ENCODE assay signal across 17 cellular contexts in genomic region chr4:107500551-107500950, GRCh38.
A peak's percentile ranks its signal among the peaks of the same experiment; 100 is the strongest.
DNase-seq lines count a peak whose midpoint lies in the region; ATAC-seq and TF ChIP-seq lines count a peak whose summit lies in the region.
"Had no signal": no experiment of that assay in that cellular context is flagged by ENCODE, and none has a peak within 500 bp of the region (broad histone marks: within the 10 kb centered on the region; RNA-seq: fewer than 3 reads in every experiment).

No MANE protein-coding gene starts in this region.

- H3K27ac Mint-ChIP-seq in GM23338 = peak overlapping the region; percentile 76
- H3K27ac Mint-ChIP-seq: B cell; CD4-positive, CD25-positive, alpha-beta regulatory T cell; IgD-negative memory B cell had no signal

- H3K9me3 ChIP-seq in HUES64 (ENCODE audit: insufficient read depth, low read depth, low read length) = no peaks in the 10 kb centered on the region
- H3K9me3 ChIP-seq in transverse colon = no peaks in the 10 kb centered on the region
- H3K9me3 ChIP-seq: Caco-2, HAP-1 had no signal

- H4K20me1 ChIP-seq in GM23338 (replicated peaks; ENCODE audit: insufficient read depth) = no peaks in the 10 kb centered on the region
- H4K20me1 ChIP-seq: BLaER1 treated with 17β-estradiol and CSF1 and Interleukin-3, amounts not matched to agents 10 nM and 100 nM had no signal

- TF ChIP-seq EP300 in transverse colon (IDR thresholded peaks at IDR 0.05; ENCODE audit: low read depth) = no peak

- TF ChIP-seq CTCF in GM23338 (conservative IDR thresholded peaks at IDR 0.05; ENCODE audit: low read depth in 2 of 2) (no peak), transverse colon (IDR thresholded peaks at IDR 0.05) (no peak)

- TF ChIP-seq POLR2A in transverse colon (IDR thresholded peaks at IDR 0.05) = no peak

- H4K5ac ChIP-seq in mesendoderm (ENCODE audit: low read length) = no peak overlapping the region

- peaks cover 10% of the 10 kb centered on the region; the same call in 2 of the 3 replicates for H3K36me3 Mint-ChIP-seq in GM23338 (ENCODE audit: low read depth)
- H3K36me3 Mint-ChIP-seq: CD4-positive, CD25-positive, alpha-beta regulatory T cell; IgD-negative memory B cell had no signal

- no peak overlapping the region for H4K8ac ChIP-seq in mesendoderm (ENCODE audit: low read depth, low read length)

- no peak overlapping the region for H3K23ac ChIP-seq in mesendoderm (ENCODE audit: low read length)

- intact Hi-C loops in transverse colon (cut with DNase I; ENCODE audit: low total_unique reads) = no loop called here

- no peak overlapping the region; the same call in 2 of the 3 replicates for H3K4me3 Mint-ChIP-seq in GM23338
- H3K4me3 Mint-ChIP-seq: B cell; CD4-positive, CD25-positive, alpha-beta regulatory T cell; IgD-negative memory B cell had no signal

- no peak overlapping the region for H3K4me3 ChIP-seq in GM23338
- H3K4me3 ChIP-seq in HUES64 (ENCODE audit: low read length) = no peak overlapping the region
- no peak overlapping the region for H3K4me3 ChIP-seq in mesendoderm (ENCODE audit: low read length)
- no peak overlapping the region for H3K4me3 ChIP-seq in transverse colon
- H3K4me3 ChIP-seq: BLaER1 treated with 17β-estradiol and CSF1 and Interleukin-3, amounts not matched to agents 10 nM and 100 nM; HAP-1 had no signal

- peaks cover 15% of the 10 kb centered on the region for H3K9me2 ChIP-seq in GM23338 (ENCODE audit: insufficient read depth)

- no peaks in the 10 kb centered on the region for H3K27me3 ChIP-seq in GM23338 (ENCODE audit: insufficient read depth)
- no peaks in the 10 kb centered on the region for H3K27me3 ChIP-seq in HUES64 (ENCODE audit: insufficient read depth, low read length)
- no peaks in the 10 kb centered on the region for H3K27me3 ChIP-seq in mesendoderm (ENCODE audit: insufficient read depth, low read length, poor library complexity)
- no peaks in the 10 kb centered on the region for H3K27me3 ChIP-seq in transverse colon
- H3K27me3 ChIP-seq: BLaER1 treated with 17β-estradiol and CSF1 and Interleukin-3, amounts not matched to agents 10 nM and 100 nM had no signal

- H3K27ac ChIP-seq in GM23338 (ENCODE audit: low read depth) (peak overlapping the region; percentile 78), HUES64 (ENCODE audit: low read depth, low read length) (peak overlapping the region; percentile 2; the same call in 1 of the 2 replicates), mesendoderm (ENCODE audit: low read depth, low read length) (no peak overlapping the region), transverse colon (no peak overlapping the region)
- H3K27ac ChIP-seq: BLaER1 treated with 17β-estradiol and CSF1 and Interleukin-3, amounts not matched to agents 10 nM and 100 nM; HL-60 had no signal

- no peaks in the 10 kb centered on the region for H3K79me1 ChIP-seq in mesendoderm (ENCODE audit: low read length)

- peaks cover 6% of the 10 kb centered on the region; the same call in 1 of the 3 replicates for H3K9me3 Mint-ChIP-seq in GM23338

- peaks cover 4% of the 10 kb centered on the region for H3K27me3 Mint-ChIP-seq in GM23338 (ENCODE audit: insufficient read depth, low read depth, poor library complexity)

- no peaks in the 10 kb centered on the region for H3K36me3 ChIP-seq in GM23338 (ENCODE audit: insufficient read depth)
- no peaks in the 10 kb centered on the region for H3K36me3 ChIP-seq in HUES64 (ENCODE audit: insufficient read depth, low read length)
- H3K36me3 ChIP-seq in mesendoderm (ENCODE audit: control insufficient read depth, insufficient read depth, low read length) = no peaks in the 10 kb centered on the region
- no peaks in the 10 kb centered on the region for H3K36me3 ChIP-seq in transverse colon
- H3K36me3 ChIP-seq: BLaER1 treated with 17β-estradiol and CSF1 and Interleukin-3, amounts not matched to agents 10 nM and 100 nM; HAP-1 had no signal

- H2AK5ac ChIP-seq in mesendoderm (ENCODE audit: low read length) = no peak overlapping the region

- no peaks in the 10 kb centered on the region for H3F3A ChIP-seq in GM23338 (replicated peaks; ENCODE audit: low read depth)

- in situ Hi-C loops in transverse colon (cut with MboI; ENCODE audit: low pct_ligation_motif_present in 1 of 4, low pct_unique_long_range_greater_than_20kb in 1 of 4, low sequenced_read_pairs in 3 of 4) = no loop called here

- H3K4me2 ChIP-seq in GM23338 = no peak overlapping the region
- H3K4me2 ChIP-seq in mesendoderm (ENCODE audit: low read length) = no peak overlapping the region
- H3K4me2 ChIP-seq: BLaER1 treated with 17β-estradiol and CSF1 and Interleukin-3, amounts not matched to agents 10 nM and 100 nM had no signal

- DNase-seq in GM23338 (ENCODE audit: low spot score) (peak; percentile 40), mesendoderm (peak; percentile 26), transverse colon (no peak), medulla oblongata (ENCODE audit: extremely low spot score) (no peak)
- DNase-seq: Caco-2; CD4-positive, CD25-positive, alpha-beta regulatory T cell; GF-D8; GOT3; KBM-7 had no signal

- no peak overlapping the region for H3K56ac ChIP-seq in mesendoderm (ENCODE audit: low read length)

- no peaks in the 10 kb centered on the region for H3K79me2 ChIP-seq in GM23338 (replicated peaks; ENCODE audit: insufficient read depth)
- H3K79me2 ChIP-seq in mesendoderm (ENCODE audit: control insufficient read depth, insufficient read depth, low read length) = no peaks in the 10 kb centered on the region

- no peak overlapping the region for H2BK120ac ChIP-seq in mesendoderm (ENCODE audit: low read depth, low read length)

- no peak overlapping the region for H2BK5ac ChIP-seq in mesendoderm (ENCODE audit: low read length)

- no peak overlapping the region for H2BK15ac ChIP-seq in mesendoderm (replicated peaks; ENCODE audit: low read depth)

- H3K4me1 ChIP-seq in GM23338 (ENCODE audit: insufficient read depth) (peaks cover 8% of the 10 kb centered on the region), HUES64 (ENCODE audit: insufficient read depth, low read length) (peaks cover 11% of the 10 kb centered on the region), mesendoderm (ENCODE audit: control insufficient read depth, low read depth, low read length) (no peaks in the 10 kb centered on the region), transverse colon (no peaks in the 10 kb centered on the region)
- H3K4me1 ChIP-seq: BLaER1 treated with 17β-estradiol and CSF1 and Interleukin-3, amounts not matched to agents 10 nM and 100 nM; Caco-2; HAP-1 had no signal

- no peak overlapping the region for H2AFZ ChIP-seq in GM23338

- H3K9ac ChIP-seq in HUES64 (ENCODE audit: low read depth, low read length) (no peak overlapping the region), mesendoderm (ENCODE audit: low read length) (no peak overlapping the region)
- H3K9ac ChIP-seq: BLaER1 treated with 17β-estradiol and CSF1 and Interleukin-3, amounts not matched to agents 10 nM and 100 nM had no signal

- 86% methylated on average over 2 of the region's 3 CpGs for WGBS in HUES64
- WGBS in mesendoderm (ENCODE audit: extremely low coverage, insufficient coverage, low lambda C conversion rate) = no CpG with 5 or more reads among the region's 3 CpGs
- WGBS in transverse colon (ENCODE audit: low coverage in 1 of 2), 2 donors = 62 to 84% methylated on average over 3 of the region's 3 CpGs

- H3K4ac ChIP-seq in mesendoderm (ENCODE audit: low read depth, low read length) = no peak overlapping the region

- ATAC-seq in GM23338 (peak; percentile 29; the same call in 2 of the 3 replicates), HG03565 (IDR thresholded peaks at IDR 0.05; ENCODE audit: unreplicated experiment) (no peak)
- ATAC-seq: HepG2 had no signal

- H3K4me1 Mint-ChIP-seq in GM23338 = peaks cover 17% of the 10 kb centered on the region
- H3K4me1 Mint-ChIP-seq: B cell; CD4-positive, CD25-positive, alpha-beta regulatory T cell; IgD-negative memory B cell had no signal

- H3K18ac ChIP-seq in mesendoderm (ENCODE audit: low read length) = no peak overlapping the region

Comparison
In these comparisons a context has a peak if more than half of its experiments do, and no peak if none do; other contexts are left out.
1. DNase-seq: peak in GM23338 (single experiment) and mesendoderm (single experiment); none in transverse colon (single experiment) and medulla oblongata (single experiment).
2. H3K27ac ChIP-seq: peak in GM23338 (single experiment) and HUES64 (single experiment); none in mesendoderm (single experiment) and transverse colon (0 of 4).